ENCODE assay signal across 28 cellular contexts in the genomic region with DNA sequence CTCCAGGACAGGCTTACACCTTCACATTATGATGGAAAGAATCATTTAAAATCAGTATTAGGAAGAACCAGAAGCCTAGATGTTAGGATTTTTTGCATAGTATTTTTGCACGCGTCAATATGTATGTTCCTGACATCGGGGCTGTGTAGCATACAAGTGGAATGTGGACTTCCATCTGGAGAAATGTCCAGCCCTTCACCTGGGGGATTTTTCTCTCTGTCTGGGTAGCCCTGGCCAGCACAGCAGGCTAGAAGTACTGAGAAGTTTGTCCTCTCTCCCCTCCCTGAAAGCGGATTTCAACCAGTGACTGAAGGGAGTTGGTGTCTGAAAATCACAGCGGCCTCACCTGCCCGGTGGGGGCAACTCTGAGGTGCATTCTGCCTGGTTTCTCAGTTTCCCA.
"Had no signal": no experiment of that assay in that cellular context is flagged by ENCODE, and none has a peak within 500 bp of the region (broad histone marks: within the 10 kb centered on the region; RNA-seq: fewer than 3 reads in every experiment).

No MANE protein-coding gene starts in this region.

- H3K4me1 Mint-ChIP-seq: stimulated activated naive B cell treated with anti-CD40 and anti-IgM and Interleukin-4, amounts not matched to agents 10 μg/mL and 1 μg/mL and 100 μg/mL, for 72 hours had no signal

- H3K36me3 Mint-ChIP-seq: naive thymus-derived CD8-positive, alpha-beta T cell; stimulated activated naive B cell treated with anti-CD40 and anti-IgM and Interleukin-4, amounts not matched to agents 10 μg/mL and 1 μg/mL and 100 μg/mL, for 72 hours had no signal

- H3K9me3 Mint-ChIP-seq: naive thymus-derived CD8-positive, alpha-beta T cell; nephron; neural crest cell; stimulated activated naive B cell treated with anti-CD40 and anti-IgM and Interleukin-4, amounts not matched to agents 10 μg/mL and 1 μg/mL and 100 μg/mL, for 72 hours had no signal

- ATAC-seq: heart right ventricle; left lobe of liver; left ventricle myocardium superior; naive thymus-derived CD8-positive, alpha-beta T cell; psoas muscle; sciatic nerve; stimulated activated naive B cell treated with anti-CD40 and anti-IgM and Interleukin-4, amounts not matched to agents 10 μg/mL and 1 μg/mL and 100 μg/mL, for 72 hours; stimulated activated naive CD8-positive, alpha-beta T cell treated with anti-CD3 and anti-CD28 coated beads, Interleukin-15, Interleukin-2, amounts not matched to agents 100 U/mL and 50 U/mL, for 24 hours had no signal

- H3K4me1 ChIP-seq: lower lobe of right lung, parathyroid adenoma, testis had no signal

- H3K27me3 Mint-ChIP-seq: stimulated activated naive B cell treated with anti-CD40 and anti-IgM and Interleukin-4, amounts not matched to agents 10 μg/mL and 1 μg/mL and 100 μg/mL, for 72 hours had no signal

- H3K27ac ChIP-seq: heart right ventricle, hepatocyte, lower lobe of right lung, neutrophil, parathyroid adenoma, psoas muscle, skin epidermis, stomach, testis, transverse colon, upper lobe of right lung had no signal

- DNase-seq: heart right ventricle; islet precursor cell; left ventricle myocardium superior; lower lobe of right lung; mammary epithelial cell; mesenchymal stem cell; naive thymus-derived CD8-positive, alpha-beta T cell; occipital lobe; psoas muscle; stimulated activated CD4-positive, alpha-beta T cell treated with anti-CD3 and anti-CD28 coated beads, Interleukin-12 subunit alpha, Interleukin-12 subunit beta, amount 100 ng/mL, for 4 hours; stimulated activated CD4-positive, alpha-beta T cell treated with anti-CD3 and anti-CD28 coated beads, Interleukin-15, amount 100 ng/mL, for 24 hours; stimulated activated CD4-positive, alpha-beta T cell treated with anti-CD3 and anti-CD28 coated beads, Interleukin-2, amount 100 ng/mL, for 24 hours; stimulated activated CD4-positive, alpha-beta T cell treated with anti-CD3 and anti-CD28 coated beads, Interleukin-4, amount 100 ng/mL, for 1 hour; stimulated activated naive B cell treated with anti-CD40 and anti-IgM and Interleukin-4, amounts not matched to agents 10 μg/mL and 1 μg/mL and 100 μg/mL, for 72 hours; stimulated activated naive CD8-positive, alpha-beta T cell treated with anti-CD3 and anti-CD28 coated beads, Interleukin-15, Interleukin-2, amounts not matched to agents 100 U/mL and 50 U/mL, for 24 hours; stomach; testis; thyroid gland; transverse colon; upper lobe of right lung had no signal

- H3K27me3 ChIP-seq: heart right ventricle, hepatocyte, neutrophil, stomach, testis, thyroid gland, transverse colon, upper lobe of right lung had no signal

- H3K4me3 Mint-ChIP-seq: naive thymus-derived CD8-positive, alpha-beta T cell; nephron; neural crest cell; stimulated activated naive B cell treated with anti-CD40 and anti-IgM and Interleukin-4, amounts not matched to agents 10 μg/mL and 1 μg/mL and 100 μg/mL, for 72 hours had no signal

- H3K79me2 ChIP-seq: hepatocyte, parathyroid adenoma had no signal

- H3K9me3 ChIP-seq: heart right ventricle, lower lobe of right lung, neutrophil, psoas muscle, stomach, testis, thyroid gland, transverse colon, upper lobe of right lung had no signal

- H3K36me3 ChIP-seq: heart right ventricle, lower lobe of right lung, neutrophil, stomach, thyroid gland, transverse colon, upper lobe of right lung had no signal

- H3K4me2 ChIP-seq: hepatocyte had no signal

- H3K27ac Mint-ChIP-seq: naive thymus-derived CD8-positive, alpha-beta T cell; nephron; stimulated activated naive B cell treated with anti-CD40 and anti-IgM and Interleukin-4, amounts not matched to agents 10 μg/mL and 1 μg/mL and 100 μg/mL, for 72 hours had no signal

- H3K4me3 ChIP-seq: heart right ventricle, hepatocyte, lower lobe of right lung, psoas muscle, skin epidermis, stomach, testis, thyroid gland, transverse colon, upper lobe of right lung had no signal

- H2AFZ ChIP-seq: hepatocyte, parathyroid adenoma had no signal
